In the genomic region with DNA sequence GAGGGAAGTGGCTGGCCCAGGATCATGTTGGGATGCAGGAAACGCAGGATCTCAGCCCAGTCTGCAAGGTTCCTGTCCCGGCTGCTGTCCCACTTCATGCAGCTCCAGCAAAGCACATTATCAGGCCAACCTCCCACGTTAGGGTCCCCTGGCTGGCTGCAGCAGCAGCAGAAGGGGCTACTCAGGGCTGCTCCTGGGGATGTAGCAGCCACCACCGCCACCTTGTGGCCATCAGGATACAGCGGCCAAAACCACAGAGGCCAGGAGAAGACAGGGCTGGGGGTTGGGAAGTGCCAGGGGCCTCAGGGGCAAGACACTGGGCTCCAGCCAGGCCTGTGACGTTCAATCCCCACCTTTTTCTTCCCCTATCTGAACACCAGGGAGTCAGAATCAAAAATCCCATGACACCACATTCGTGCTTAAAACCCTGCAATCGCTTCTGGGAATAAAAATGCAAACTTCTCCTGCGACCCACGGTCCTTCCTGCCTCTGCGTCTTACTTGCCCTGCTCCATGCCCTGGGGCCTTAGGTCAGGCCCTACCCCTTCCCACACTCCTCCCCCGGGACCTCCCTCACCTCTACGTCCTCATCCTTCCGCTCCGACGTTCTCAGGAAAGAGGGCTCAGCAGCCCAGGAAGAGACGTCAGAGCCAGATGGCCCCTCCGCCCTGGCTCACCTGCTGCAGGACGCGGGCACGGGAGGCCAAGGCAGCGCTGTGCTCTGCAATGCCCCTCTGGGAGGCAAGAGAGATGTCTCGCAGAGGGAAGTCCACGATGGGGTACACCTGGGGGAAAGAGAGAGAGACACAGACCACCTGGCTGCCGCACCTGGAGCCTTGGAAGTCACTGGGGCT, we compare ENCODE assay signal across 8 cellular contexts. TPM values are rescaled to one million over a fixed set of nuclear protein-coding genes. Genes with fewer than 3 reads are reported as not detected.
A peak's percentile ranks its signal among the peaks of the same experiment; 100 is the strongest.
DNase-seq lines count a peak whose midpoint lies in the region; ATAC-seq and TF ChIP-seq lines count a peak whose summit lies in the region.

No MANE protein-coding gene starts in this region.

- H3K27me3 Mint-ChIP-seq in natural killer cell treated with Interleukin-12 subunit alpha and Interleukin-12 subunit beta and Interleukin-15 and Interleukin-18, amount 100 ng/mL, for 72 hours: peaks cover 0 to 2% of the 10 kb centered on the region in 2 donors
- H3K27me3 Mint-ChIP-seq in type B pancreatic cell: peaks cover 3% of the 10 kb centered on the region

- H3K4me1 Mint-ChIP-seq in natural killer cell treated with Interleukin-12 subunit alpha and Interleukin-12 subunit beta and Interleukin-15 and Interleukin-18, amount 100 ng/mL, for 72 hours (ENCODE audit: low read depth in 2 of 2): peaks cover 0 to 3% of the 10 kb centered on the region in 2 donors
- peaks cover 11% of the 10 kb centered on the region for H3K4me1 Mint-ChIP-seq in type B pancreatic cell (ENCODE audit: unreplicated experiment)

- H3K27ac Mint-ChIP-seq in natural killer cell treated with Interleukin-12 subunit alpha and Interleukin-12 subunit beta and Interleukin-15 and Interleukin-18, amount 100 ng/mL, for 72 hours: no peak overlapping the region
- peak overlapping the region; percentile 55 for H3K27ac Mint-ChIP-seq in type B pancreatic cell

- DNase-seq in NCI-H2227 treated with DMSO at 0.1 percent for 48 hours (lab: John Stamatoyannopoulos, UW): peak; percentile 52
- DNase-seq in activated CD8-positive, alpha-beta memory T cell treated with anti-CD3 and anti-CD28 coated beads, Interleukin-2, amount 50 U/mL, for 24 hours (ENCODE audit: extremely low read depth): peak; percentile 19
- peak; percentile 60 for DNase-seq in fibroblast of peridontal ligament (ENCODE audit: extremely low read depth)
- DNase-seq in natural killer cell treated with Interleukin-12 subunit alpha and Interleukin-12 subunit beta and Interleukin-15 and Interleukin-18, amount 100 ng/mL, for 72 hours (ENCODE audit: low spot score): no peak
- peak; percentile 88 for DNase-seq in type B pancreatic cell (ENCODE audit: extremely low spot score, unreplicated experiment)

- ATAC-seq in GM18861 (IDR thresholded peaks at IDR 0.05; ENCODE audit: unreplicated experiment) (peak; percentile 93), HG02981 (IDR thresholded peaks at IDR 0.05; ENCODE audit: unreplicated experiment) (peak; percentile 89)
- ATAC-seq in natural killer cell treated with Interleukin-12 subunit alpha and Interleukin-12 subunit beta and Interleukin-15 and Interleukin-18, amount 100 ng/mL, for 72 hours: peak; percentile 55 to 63

- TF ChIP-seq CTCF in C4-2B (conservative IDR thresholded peaks at IDR 0.05) (peak; percentile 87), type B pancreatic cell (conservative IDR thresholded peaks at IDR 0.05) (peak; percentile 97)

- no peaks in the 10 kb centered on the region for H3K9me3 Mint-ChIP-seq in natural killer cell treated with Interleukin-12 subunit alpha and Interleukin-12 subunit beta and Interleukin-15 and Interleukin-18, amount 100 ng/mL, for 72 hours
- peaks cover 8% of the 10 kb centered on the region for H3K9me3 Mint-ChIP-seq in type B pancreatic cell

- no peaks in the 10 kb centered on the region for H3K36me3 Mint-ChIP-seq in natural killer cell treated with Interleukin-12 subunit alpha and Interleukin-12 subunit beta and Interleukin-15 and Interleukin-18, amount 100 ng/mL, for 72 hours
- H3K36me3 Mint-ChIP-seq in type B pancreatic cell: no peaks in the 10 kb centered on the region

- H3K4me3 Mint-ChIP-seq in natural killer cell treated with Interleukin-12 subunit alpha and Interleukin-12 subunit beta and Interleukin-15 and Interleukin-18, amount 100 ng/mL, for 72 hours: no peak overlapping the region
- peak overlapping the region; percentile 49 for H3K4me3 Mint-ChIP-seq in type B pancreatic cell

- no peak overlapping the region for H3K27ac ChIP-seq in C4-2B

RNA-seq across cellular contexts. Expression of gene SSUH2, which starts 21.5 kb away (rescaled TPM):
- not detected for total RNA-seq in natural killer cell treated with Interleukin-12 subunit alpha and Interleukin-12 subunit beta and Interleukin-15 and Interleukin-18, amount 100 ng/mL, for 72 hours
- total RNA-seq in type B pancreatic cell (ENCODE audit: low replicate concordance): 0.45 and 1.4 TPM in 2 replicates
